Comparison of ENCODE assay signal across 21 cellular contexts in genomic region chr10:97176226-97176625, GRCh38. TPM values are rescaled to one million over a fixed set of nuclear protein-coding genes. Genes with fewer than 3 reads are reported as not detected.
DNase-seq lines count a peak whose midpoint lies in the region; ATAC-seq, FAIRE-seq and TF ChIP-seq lines count a peak whose summit lies in the region.
"Had no signal": no experiment of that assay in that cellular context is flagged by ENCODE, and none has a peak within 500 bp of the region (broad histone marks: within the 10 kb centered on the region; RNA-seq: fewer than 3 reads in every experiment).

No MANE protein-coding gene starts in this region.

- no peak overlapping the region for H2BK120ac ChIP-seq in neuronal stem cell (ENCODE audit: low read depth, low read length)

- no peaks in the 10 kb centered on the region for H3K9me1 ChIP-seq in K562 (ENCODE audit: control insufficient read depth, insufficient read depth, low read length)

- H3K18ac ChIP-seq in neuronal stem cell (ENCODE audit: low read length): peak overlapping the region; percentile 23

- in situ Hi-C loops in K562 (cut with MboI): no loop called here

- H3K4me3 ChIP-seq in K562 (no peak overlapping the region), neuronal stem cell (ENCODE audit: low read length in 2 of 2) (no peak overlapping the region)
- H3K4me3 ChIP-seq: A549, GM12878, GM23248 had no signal

- H3K27me3 Mint-ChIP-seq in CD4-positive, alpha-beta T cell: peaks cover 12% of the 10 kb centered on the region

- BruUV-seq in K562 (replicated peaks; lab: Mats Ljungman, UMichigan): no TSS peak

- WGBS in K562 (ENCODE audit: insufficient coverage, low coverage, missing lambda C conversion rate): 0% methylated on average over 2 of the region's 5 CpGs
- WGBS in neuronal stem cell (ENCODE audit: extremely low coverage in 2 of 2, insufficient read length in 2 of 2, insufficient replicate concordance in 1 of 2), 2 donors: no CpG with 5 or more reads among the region's 5 CpGs

- no peaks in the 10 kb centered on the region for H3K9me3 ChIP-seq in K562 (replicated peaks; ENCODE audit: control insufficient read depth, insufficient read depth, low read depth, low read length)
- no peaks in the 10 kb centered on the region for H3K9me3 ChIP-seq in neuronal stem cell (replicated peaks in 1 of 2; ENCODE audit: control insufficient read depth in 2 of 2, insufficient read depth in 1 of 2, low read depth in 1 of 2, low read length in 2 of 2)
- no peaks in the 10 kb centered on the region for H3K9me3 ChIP-seq in CD4-positive, alpha-beta T cell (ENCODE audit: control insufficient read depth, low read length)
- H3K9me3 ChIP-seq: A549 had no signal

- no peaks in the 10 kb centered on the region for H3K79me1 ChIP-seq in neuronal stem cell (ENCODE audit: low read depth, low read length)

- no peak overlapping the region for H3K23ac ChIP-seq in neuronal stem cell (ENCODE audit: low read depth, low read length, poor library complexity)

- H3K4ac ChIP-seq in neuronal stem cell (ENCODE audit: low read length): no peak overlapping the region

- H4K91ac ChIP-seq in neuronal stem cell (ENCODE audit: low read depth, low read length, poor library complexity): no peak overlapping the region

- H4K20me1 ChIP-seq in K562 (replicated peaks; ENCODE audit: control insufficient read depth, insufficient read depth, low read length): no peaks in the 10 kb centered on the region

- FAIRE-seq in K562 (lab: Jason Lieb, UNC): no peak
- FAIRE-seq: A549, GM12878, GM19239, H54 had no signal

- intact Hi-C loops in K562 (cut with micrococcal nuclease): no loop called here
- intact Hi-C loops in CD4-positive, alpha-beta T cell (cut with DNase I, micrococcal nuclease): no loop called here

- H3K79me2 ChIP-seq in K562 (ENCODE audit: control insufficient read depth, insufficient read depth, low read length): no peaks in the 10 kb centered on the region

- ATAC-seq in K562: no peak
- ATAC-seq in HG03354 (IDR thresholded peaks at IDR 0.05; ENCODE audit: poor library complexity, severe bottlenecking, unreplicated experiment): no peak
- ATAC-seq in CD4-positive, alpha-beta T cell (ENCODE audit: poor library complexity): no peak
- ATAC-seq: A549, GM12878 had no signal

- no peaks in the 10 kb centered on the region for H3K4me1 Mint-ChIP-seq in CD4-positive, alpha-beta T cell (ENCODE audit: low read depth)
- H3K4me1 Mint-ChIP-seq: CD4-positive, alpha-beta memory T cell had no signal

- H3K27ac Mint-ChIP-seq in CD4-positive, alpha-beta T cell: no peak overlapping the region
- H3K27ac Mint-ChIP-seq: CD4-positive, alpha-beta memory T cell had no signal

- H3K36me3 ChIP-seq in K562 (ENCODE audit: control insufficient read depth, insufficient read depth, low read length) (no peaks in the 10 kb centered on the region), neuronal stem cell (replicated peaks in 1 of 2; ENCODE audit: control insufficient read depth in 2 of 2, insufficient read depth in 2 of 2, low read length in 2 of 2) (no peaks in the 10 kb centered on the region)

- H3K9ac ChIP-seq in K562 (ENCODE audit: insufficient read depth in 1 of 2, low read depth in 2 of 2, low read length in 2 of 2) (no peak overlapping the region), neuronal stem cell (ENCODE audit: low read depth, low read length, poor library complexity) (no peak overlapping the region)
- H3K9ac ChIP-seq: GM23248 had no signal

- H2BK15ac ChIP-seq in neuronal stem cell (ENCODE audit: low read length): no peak overlapping the region

- no peak for TF ChIP-seq POLR2A in K562 (conservative IDR thresholded peaks at IDR 0.05)

- CTCF ChIA-PET in K562 (lab: Yijun Ruan, JAX; ENCODE audit: low intra/inter-chr PET ratio): no interaction called here
- CTCF ChIA-PET in CD4-positive, alpha-beta T cell (lab: Charles Lee): no interaction called here

- no peak overlapping the region for H3K4me3 Mint-ChIP-seq in CD4-positive, alpha-beta T cell
- H3K4me3 Mint-ChIP-seq: CD4-positive, alpha-beta memory T cell had no signal

- H2BK12ac ChIP-seq in neuronal stem cell (ENCODE audit: low read length): no peak overlapping the region

- no peak for TF ChIP-seq CTCF in K562 (IDR thresholded peaks at IDR 0.05 in 2 of 3, conservative IDR thresholded peaks at IDR 0.05 in 1 of 3; ENCODE audit: insufficient read depth in 2 of 3, low read depth in 1 of 3, low read length in 3 of 3)
- no peak for TF ChIP-seq CTCF in CD4-positive, alpha-beta T cell (IDR thresholded peaks at IDR 0.05)

- TF ChIP-seq RAD21 in K562 (CRISPR knock-in tag; conservative IDR thresholded peaks at IDR 0.05 in 1 of 2, IDR thresholded peaks at IDR 0.05 in 1 of 2): no peak

- H3K4me2 ChIP-seq in K562 (ENCODE audit: insufficient read depth, low read length) (no peak overlapping the region), neuronal stem cell (ENCODE audit: insufficient read depth, low read length, poor library complexity, severe bottlenecking) (no peak overlapping the region)
- H3K4me2 ChIP-seq: A549 had no signal

- no peak for TF ChIP-seq EP300 in K562 (IDR thresholded peaks at IDR 0.05; ENCODE audit: low read length)

- H3K9me3 Mint-ChIP-seq in CD4-positive, alpha-beta T cell: no peaks in the 10 kb centered on the region
- H3K9me3 Mint-ChIP-seq: CD4-positive, alpha-beta memory T cell had no signal

- H3K4me1 ChIP-seq in K562 (replicated peaks in 1 of 2; ENCODE audit: control insufficient read depth in 2 of 2, insufficient read depth in 2 of 2, low read length in 2 of 2): peaks cover 0 to 4% of the 10 kb centered on the region in 2 experiments; a peak in 2 of 5 replicates
- H3K4me1 ChIP-seq in neuronal stem cell (ENCODE audit: control insufficient read depth in 2 of 2, insufficient read depth in 1 of 2, low read depth in 1 of 2, low read length in 2 of 2): peaks cover 4 to 9% of the 10 kb centered on the region in 2 donors
- H3K4me1 ChIP-seq: A549 had no signal

- H3K27ac ChIP-seq in K562 (ENCODE audit: extremely low read depth, low read depth, low read length) (no peak overlapping the region), neuronal stem cell (replicated peaks; ENCODE audit: low read length) (no peak overlapping the region), temporal lobe (ENCODE audit: low read depth, low read length) (peak overlapping the region; percentile 27)
- no peak overlapping the region for H3K27ac ChIP-seq in CD4-positive, alpha-beta T cell (ENCODE audit: low read depth, low read length)
- H3K27ac ChIP-seq: 22Rv1, A549, C4-2B, GM23248, HL-60 had no signal

- H3K27me3 ChIP-seq in K562 (ENCODE audit: control insufficient read depth in 2 of 2, insufficient read depth in 2 of 2, low read length in 2 of 2) (peaks cover 16 to 47% of the 10 kb centered on the region in 2 experiments; a peak in 3 of 5 replicates), neuronal stem cell (ENCODE audit: control insufficient read depth in 3 of 3, insufficient read depth in 3 of 3, low read depth in 1 of 3, low read length in 3 of 3) (peaks cover 0 to 51% (median 36%) of the 10 kb centered on the region in 3 experiments)
- peaks cover 23% of the 10 kb centered on the region for H3K27me3 ChIP-seq in CD4-positive, alpha-beta T cell (ENCODE audit: control insufficient read depth, insufficient read depth, low read length)

- no peak overlapping the region for H2AK5ac ChIP-seq in neuronal stem cell (ENCODE audit: low read depth, low read length)

- POLR2A ChIA-PET in K562 (lab: Yijun Ruan, JAX): interaction anchor here (1.5 kb wide), 1 partner anchor 12 kb away, joined by 4 read pairs; no protein-coding TSS in a partner anchor
- POLR2A ChIA-PET in CD4-positive, alpha-beta T cell (lab: Charles Lee): no interaction called here

- H4K8ac ChIP-seq in neuronal stem cell (ENCODE audit: low read depth, low read length): no peak overlapping the region

- no peaks in the 10 kb centered on the region for H3K36me3 Mint-ChIP-seq in CD4-positive, alpha-beta T cell (ENCODE audit: low read depth)
- H3K36me3 Mint-ChIP-seq: CD4-positive, alpha-beta memory T cell had no signal

- H3K14ac ChIP-seq in neuronal stem cell (ENCODE audit: low read length): no peak overlapping the region

- H2AFZ ChIP-seq in K562 (ENCODE audit: low read depth, low read length) (no peak overlapping the region), neuronal stem cell (ENCODE audit: low read length) (no peak overlapping the region)
- H2AFZ ChIP-seq: GM23248 had no signal

- no peak overlapping the region for H2BK5ac ChIP-seq in neuronal stem cell (ENCODE audit: low read length)

- DNase-seq in NCI-H82 (lab: John Stamatoyannopoulos, UW): peak; percentile 23
- DNase-seq in NCI-H82 treated with DMSO at 0.1 percent for 48 hours (lab: John Stamatoyannopoulos, UW; ENCODE audit: unreplicated experiment): no peak
- no peak for DNase-seq in K562 (ENCODE audit: extremely low read depth in 1 of 4, low spot score in 3 of 4)
- DNase-seq in neuronal stem cell (ENCODE audit: low spot score): no peak
- no peak for DNase-seq in CD4-positive, alpha-beta T cell
- DNase-seq in NCI-H1930 (lab: John Stamatoyannopoulos, UW): no peak
- DNase-seq: AML-193; CD4-positive, alpha-beta memory T cell; GF-D8; GM23248; HCEC 1CT had no signal

TF ChIP-seq in K562, 482 proteins besides CTCF, POLR2A, EP300 and RAD21:
- TF ChIP-seq GABPB1 (CRISPR knock-in tag; IDR thresholded peaks at IDR 0.05) (no peak), NFIC (IDR thresholded peaks at IDR 0.05) (peak; percentile 37; the same call in 1 of the 2 replicates)
TF ChIP-seq in K562: peak in this region for 1.

RNA-seq across cellular contexts. Expression of gene SLIT1, which starts 9.5 kb away (rescaled TPM):
- 0.44 TPM in 1 of 2 replicates, not detected in the other for total RNA-seq in K562 (2011; cell fraction: chromatin; rRNA removed; ENCODE audit: low replicate concordance)
- 0.17 and 0.39 TPM in 2 replicates for total RNA-seq in K562 (2011; cell fraction: nucleolus; rRNA removed)
- 0.07 and 0.92 TPM in 2 replicates for total RNA-seq in K562 (2011; cell fraction: nucleoplasm; rRNA removed)
- total RNA-seq in K562 (2014; rRNA removed) (0.04 and 0.05 TPM in 2 replicates), K562 (2014; rRNA removed; fragmentation: Illumina TruSeq; extraction: Trizol) (0.04 TPM in 1 of 2 replicates, not detected in the other), K562 (2015; rRNA removed; fragmentation: Illumina TruSeq; extraction: Trizol) (not detected in 2 replicates), K562 (2021) (0.09 TPM in 1 of 2 replicates, not detected in the other), temporal lobe (86.1 TPM)
- polyA plus RNA-seq in K562 (2011; rRNA removed) (0.01 and 0.03 TPM in 2 replicates), K562 (2014; fragmentation: Illumina TruSeq; extraction: Trizol) (0.01 and 0.03 TPM in 2 replicates), K562 (2014; fragmentation: Nextera tagmentation; extraction: Ambion mirVana) (not detected), K562 (2014; rRNA removed) (0.04 and 0.11 TPM in 2 replicates)
- polyA plus RNA-seq in K562 (2011; cell fraction: cytosol; rRNA removed): 0.01 and 0.04 TPM in 2 replicates
- 0.33 and 0.58 TPM in 2 replicates for polyA plus RNA-seq in K562 (2011; cell fraction: nucleus; rRNA removed)
- polyA plus RNA-seq in K562 (2012): 0.03 and 0.06 TPM in 2 replicates
- not detected in 2 replicates for polyA minus RNA-seq in K562 (2011; rRNA and poly(A)+ RNA removed)
- not detected in 2 replicates for polyA minus RNA-seq in K562 (2011; cell fraction: cytosol; rRNA and poly(A)+ RNA removed)
- polyA minus RNA-seq in K562 (2011; cell fraction: nucleus; rRNA and poly(A)+ RNA removed): under 0.01 and 0.33 TPM in 2 replicates
- polyA plus RNA-seq in neuronal stem cell (2013, experiment 1 of 2): 0.35 TPM
- polyA plus RNA-seq in neuronal stem cell (2013, experiment 2 of 2): 0.40 TPM
- under 1 TPM; 0.30 to 0.39 TPM for total RNA-seq in CD4-positive, alpha-beta T cell
- total RNA-seq: GM23248, HT1080 had no signal
- polyA plus RNA-seq: GM23248 had no signal

Comparison
In these comparisons a context has a peak if more than half of its experiments do, and no peak if none do; other contexts are left out.
1. RNA of gene SLIT1, which starts 9.5 kb away (total RNA-seq): 86.1 TPM in temporal lobe (single experiment); 0.30 to 0.39 TPM in CD4-positive, alpha-beta T cell and 0.04 to 0.92 TPM in K562; every median in the first group is over 10 times any median in the second.